Comparison of ENCODE assay signal across 8 cellular contexts in genomic region chr12:9104087-9104486, GRCh38. TPM values are rescaled to one million over a fixed set of nuclear protein-coding genes. Genes with fewer than 3 reads are reported as not detected.
"Had no signal": no experiment of that assay in that cellular context is flagged by ENCODE, and none has a peak within 500 bp of the region (broad histone marks: within the 10 kb centered on the region; RNA-seq: fewer than 3 reads in every experiment).

No MANE protein-coding gene starts in this region.

- H3K4me3 ChIP-seq: GM12878 had no signal

- FAIRE-seq: G401.6, GM12878, GM12891, GM12892, GM18507 had no signal

- DNase-seq: GDM1, GF-D8 had no signal

RNA-seq across cellular contexts. Expression of gene A2M, which starts 11.6 kb away (rescaled TPM):
- total RNA-seq: G401 had no signal
